9 cellular contexts compared by ENCODE assay signal in genomic region chr19:533485-534058, GRCh38. TPM values are rescaled to one million over a fixed set of nuclear protein-coding genes. Genes with fewer than 3 reads are reported as not detected.
DNase-seq lines count a peak whose midpoint lies in the region; ATAC-seq, FAIRE-seq and TF ChIP-seq lines count a peak whose summit lies in the region.
"Had no signal": no experiment of that assay in that cellular context is flagged by ENCODE, and none has a peak within 500 bp of the region (broad histone marks: within the 10 kb centered on the region; RNA-seq: fewer than 3 reads in every experiment).

No MANE protein-coding gene starts in this region.

- ATAC-seq in RWPE2 (ENCODE audit: low read depth) (no peak), HG03139 (IDR thresholded peaks at IDR 0.05; ENCODE audit: unreplicated experiment) (no peak)

- TF ChIP-seq POLR2A in esophagus muscularis mucosa (IDR thresholded peaks at IDR 0.05; ENCODE audit: low read depth) = no peak

- peak overlapping the region; percentile 6 for H3K14ac ChIP-seq in trophoblast cell (ENCODE audit: low read length)

- no peaks in the 10 kb centered on the region for H3K27me3 ChIP-seq in RWPE2 (ENCODE audit: insufficient read depth, poor library complexity, severe bottlenecking)
- no peaks in the 10 kb centered on the region for H3K27me3 ChIP-seq in esophagus muscularis mucosa
- no peaks in the 10 kb centered on the region for H3K27me3 ChIP-seq in trophoblast cell (ENCODE audit: insufficient read depth, low read length)

- H3K18ac ChIP-seq in trophoblast cell (ENCODE audit: low read length) = peak overlapping the region; percentile 4

- DNase-seq in D721Med (ENCODE audit: insufficient read length, low spot score) (peak; percentile 68), RWPE2 (ENCODE audit: low spot score) (no peak), esophagus muscularis mucosa (ENCODE audit: extremely low spot score) (no peak), trophoblast cell (peak; percentile 25 to 33), LoVo (ENCODE audit: low spot score) (no peak), NCI-H2196 (lab: John Stamatoyannopoulos, UW; ENCODE audit: unreplicated experiment) (no peak)
- no peak for DNase-seq in activated effector memory CD4-positive, alpha-beta T cell treated with Interleukin-2 at 50 U/mL for 16 hours

- TF ChIP-seq CTCF in D721Med (IDR thresholded peaks at IDR 0.05; ENCODE audit: insufficient read depth, missing control alignments) = no peak
- no peak for TF ChIP-seq CTCF in RWPE2 (IDR thresholded peaks at IDR 0.05; ENCODE audit: poor library complexity, severe bottlenecking)
- TF ChIP-seq CTCF in esophagus muscularis mucosa (IDR thresholded peaks at IDR 0.05) = no peak

- peak overlapping the region; percentile 69 for H3K27ac ChIP-seq in RWPE2 (ENCODE audit: poor library complexity, severe bottlenecking)
- peak overlapping the region; percentile 97 to 99 (median 98) for H3K27ac ChIP-seq in esophagus muscularis mucosa (replicated peaks in 1 of 4)
- peak overlapping the region; percentile 75 for H3K27ac ChIP-seq in trophoblast cell (ENCODE audit: low read depth, low read length)

- no peak overlapping the region for H2BK120ac ChIP-seq in trophoblast cell (ENCODE audit: insufficient read depth, low read length, poor library complexity)

- H3K36me3 ChIP-seq in RWPE2 (ENCODE audit: low read depth) = peaks cover 11% of the 10 kb centered on the region
- peaks cover 26 to 36% (median 35%) of the 10 kb centered on the region in 4 donors for H3K36me3 ChIP-seq in esophagus muscularis mucosa
- H3K36me3 ChIP-seq in trophoblast cell (ENCODE audit: control insufficient read depth in 1 of 2, insufficient read depth in 2 of 2, low read length in 2 of 2) = peaks cover 35 to 37% of the 10 kb centered on the region in 2 experiments

- H4K8ac ChIP-seq in trophoblast cell (ENCODE audit: low read depth, low read length) = peak overlapping the region; percentile 30

- intact Hi-C loops in esophagus muscularis mucosa (cut with DNase I) = no loop called here

- H3K9ac ChIP-seq in trophoblast cell (ENCODE audit: low read length) = peak overlapping the region; percentile 60

- H2BK5ac ChIP-seq in trophoblast cell (ENCODE audit: low read depth, low read length, poor library complexity) = peak overlapping the region; percentile 47

- H3K4me1 ChIP-seq in RWPE2 (ENCODE audit: insufficient read depth, poor library complexity, severe bottlenecking) (no peaks in the 10 kb centered on the region), esophagus muscularis mucosa (peaks cover 34 to 57% (median 49%) of the 10 kb centered on the region in 4 donors), trophoblast cell (ENCODE audit: control insufficient read depth in 1 of 2, insufficient read depth in 2 of 2, low read length in 2 of 2) (peaks cover 9 to 15% of the 10 kb centered on the region in 2 experiments)

- TF ChIP-seq EP300 in esophagus muscularis mucosa (IDR thresholded peaks at IDR 0.05) = no peak

- no peak overlapping the region for H4K12ac ChIP-seq in trophoblast cell (ENCODE audit: low read depth, low read length)

- peak overlapping the region; percentile 90 for H3K4me2 ChIP-seq in trophoblast cell (ENCODE audit: low read length)

- H2AK5ac ChIP-seq in trophoblast cell (ENCODE audit: low read length) = peak overlapping the region; percentile 25

- H2AFZ ChIP-seq in trophoblast cell (ENCODE audit: insufficient read depth, low read length, poor library complexity) = peak overlapping the region; percentile 3

- H3K79me1 ChIP-seq in trophoblast cell (ENCODE audit: low read length) = peaks cover 19% of the 10 kb centered on the region

- H3K79me2 ChIP-seq in trophoblast cell (ENCODE audit: control insufficient read depth, insufficient read depth, low read length, poor library complexity) = peaks cover 32% of the 10 kb centered on the region

- H2BK12ac ChIP-seq in trophoblast cell (ENCODE audit: low read length) = peak overlapping the region; percentile 46

- FAIRE-seq in D721Med (lab: Jason Lieb, UNC) = no peak
- FAIRE-seq: TTC549 had no signal

- no peaks in the 10 kb centered on the region for H3K9me3 ChIP-seq in RWPE2 (ENCODE audit: severe bottlenecking)
- no peaks in the 10 kb centered on the region for H3K9me3 ChIP-seq in esophagus muscularis mucosa
- H3K9me3 ChIP-seq in trophoblast cell (ENCODE audit: insufficient read depth, low read depth, low read length) = peaks cover 1% of the 10 kb centered on the region

- H3K4ac ChIP-seq in trophoblast cell (ENCODE audit: low read depth, low read length) = peak overlapping the region; percentile 97

- no peak overlapping the region for H3K23ac ChIP-seq in trophoblast cell (ENCODE audit: low read length)

- H3K4me3 ChIP-seq in RWPE2 (ENCODE audit: severe bottlenecking) (peak overlapping the region; percentile 84), esophagus muscularis mucosa (peak overlapping the region; percentile 87 to 99 (median 96)), trophoblast cell (ENCODE audit: low read depth, low read length) (peak overlapping the region; percentile 89)

- H4K91ac ChIP-seq in trophoblast cell (ENCODE audit: low read depth, low read length) = peak overlapping the region; percentile 79

- 23% methylated on average over 5 of the region's 17 CpGs for WGBS in esophagus muscularis mucosa
- WGBS in trophoblast cell (ENCODE audit: extremely low coverage, insufficient coverage, insufficient read length) = no CpG with 5 or more reads among the region's 17 CpGs

RNA-seq across cellular contexts. Expression of gene CDC34, which starts 2.0 kb away (rescaled TPM):
- total RNA-seq in esophagus muscularis mucosa = 100 to 1,000 TPM in 1 of 4 donors, 10 to 100 TPM in 3; 62.5 to 100 (median 76.2) TPM
- polyA plus RNA-seq in trophoblast cell (2013) = 85.4 and 86.0 TPM in 2 replicates

RNA-seq across cellular contexts. Expression of gene GZMM, which starts 10.3 kb away (rescaled TPM):
- total RNA-seq in esophagus muscularis mucosa = under 1 TPM in 2 of 4 donors, not detected in 2; 0.50 to 0.58 TPM
- polyA plus RNA-seq in trophoblast cell (2013) = 0.08 and 0.12 TPM in 2 replicates

RNA-seq across cellular contexts. Expression of gene TPGS1, which starts 26.3 kb away (rescaled TPM):
- 10 to 100 TPM; 61.7 to 86.6 (median 64.4) TPM for total RNA-seq in esophagus muscularis mucosa
- 4.2 and 4.8 TPM in 2 replicates for polyA plus RNA-seq in trophoblast cell (2013)

RNA-seq across cellular contexts. Expression of gene MADCAM1, which starts 37.3 kb away (rescaled TPM):
- under 1 TPM in 2 of 4 donors, not detected in 2; 0.17 to 0.42 TPM for total RNA-seq in esophagus muscularis mucosa
- polyA plus RNA-seq in trophoblast cell (2013) = 0.45 and 0.54 TPM in 2 replicates

RNA-seq across cellular contexts. Expression of gene BSG, which starts 38.8 kb away (rescaled TPM):
- total RNA-seq in esophagus muscularis mucosa = 100 to 1,000 TPM; 304 to 416 (median 362) TPM
- 506 and 509 TPM in 2 replicates for polyA plus RNA-seq in trophoblast cell (2013)

Comparison
In these comparisons a context has a peak if more than half of its experiments do, and no peak if none do; other contexts are left out.
1. DNase-seq: peak in D721Med (single experiment) and trophoblast cell (2 of 2); none in RWPE2 (single experiment), esophagus muscularis mucosa (single experiment), LoVo (single experiment), NCI-H2196 (single experiment) and activated effector memory CD4-positive, alpha-beta T cell treated with Interleukin-2 at 50 U/mL for 16 hours (single experiment).
2. Peak in every context shown above with its lines, with median percentiles within 50 percentile points of each other: H3K27ac ChIP-seq and H3K4me3 ChIP-seq.